In genomic region chr19:7829561-7830271, GRCh38 we compare ENCODE assay signal across 8 cellular contexts.
DNase-seq lines count a peak whose midpoint lies in the region; ATAC-seq and TF ChIP-seq lines count a peak whose summit lies in the region.

Gene EVI5L, plus strand, starts transcription at chr19:7830218. Its CDS starts 16,325 bp downstream, at chr19:7846543.

- ATAC-seq in HG02571 (IDR thresholded peaks at IDR 0.05; ENCODE audit: unreplicated experiment): peak; percentile 84

- TF ChIP-seq POLR2A in NB4 (IDR thresholded peaks at IDR 0.05; ENCODE audit: extremely low read depth, insufficient read length): no peak

- H3K9ac ChIP-seq in SK-N-MC (ENCODE audit: insufficient read length): peak within 1 kb of the TSS; percentile 45

- H3K27ac Mint-ChIP-seq in activated naive CD4-positive, alpha-beta T cell treated with anti-CD3 and anti-CD28 coated beads, Interleukin-2, amount 50 U/mL, for 24 hours: peak within 1 kb of the TSS; percentile 89

- H3K4me3 Mint-ChIP-seq in activated naive CD4-positive, alpha-beta T cell treated with anti-CD3 and anti-CD28 coated beads, Interleukin-2, amount 50 U/mL, for 24 hours: peak within 1 kb of the TSS; percentile 90

- no peaks in the 10 kb centered on the region for H3K9me3 Mint-ChIP-seq in activated naive CD4-positive, alpha-beta T cell treated with anti-CD3 and anti-CD28 coated beads, Interleukin-2, amount 50 U/mL, for 24 hours

- H3K27me3 Mint-ChIP-seq in activated naive CD4-positive, alpha-beta T cell treated with anti-CD3 and anti-CD28 coated beads, Interleukin-2, amount 50 U/mL, for 24 hours: peaks cover 1% of the 10 kb centered on the region

- no peak within 1 kb of the TSS for H3K27ac ChIP-seq in SK-N-MC

- no peaks in the 10 kb centered on the region for H3K9me3 ChIP-seq in SK-N-MC (ENCODE audit: low read depth, low read length)

- H3K4me3 ChIP-seq in NB4 (ENCODE audit: low read depth, low read length): peak within 1 kb of the TSS; percentile 51
- peak within 1 kb of the TSS; percentile 78 for H3K4me3 ChIP-seq in SK-N-MC

- DNase-seq in GM03348 (ENCODE audit: low spot score) (peak; percentile 99), NB4 (ENCODE audit: low read depth) (peak; percentile 100), SK-N-MC (ENCODE audit: low read depth, low spot score) (peak; percentile 100), globus pallidus (ENCODE audit: low spot score) (peak; percentile 100), non-pigmented ciliary epithelial cell (ENCODE audit: low read depth) (peak; percentile 100), superior temporal gyrus (ENCODE audit: extremely low spot score) (peak; percentile 100)

- no peaks in the 10 kb centered on the region for H3K36me3 ChIP-seq in SK-N-MC (ENCODE audit: insufficient read depth, low read length)

- H3K36me3 Mint-ChIP-seq in activated naive CD4-positive, alpha-beta T cell treated with anti-CD3 and anti-CD28 coated beads, Interleukin-2, amount 50 U/mL, for 24 hours: no peaks in the 10 kb centered on the region

- no peak for TF ChIP-seq CTCF in NB4 (IDR thresholded peaks at IDR 0.05; ENCODE audit: low read depth, low read length)

- peaks cover 23% of the 10 kb centered on the region for H3K4me1 Mint-ChIP-seq in activated naive CD4-positive, alpha-beta T cell treated with anti-CD3 and anti-CD28 coated beads, Interleukin-2, amount 50 U/mL, for 24 hours
